13 cellular contexts compared by ENCODE assay signal in genomic region chr15:51752918-51753317, GRCh38. TPM values are rescaled to one million over a fixed set of nuclear protein-coding genes. Genes with fewer than 3 reads are reported as not detected.
A peak's percentile ranks its signal among the peaks of the same experiment; 100 is the strongest.
DNase-seq lines count a peak whose midpoint lies in the region; ATAC-seq and TF ChIP-seq lines count a peak whose summit lies in the region.
"Had no signal": no experiment of that assay in that cellular context is flagged by ENCODE, and none has a peak within 500 bp of the region (broad histone marks: within the 10 kb centered on the region; RNA-seq: fewer than 3 reads in every experiment).

No MANE protein-coding gene starts in this region.

- H3K4me3 Mint-ChIP-seq in activated CD4-positive, alpha-beta T cell treated with anti-CD3 and anti-CD28 coated beads, Interleukin-2, amount 10 ng/mL, durations not matched to agents 24 days and 14 days = peak overlapping the region; percentile 65
- H3K4me3 Mint-ChIP-seq in effector memory CD8-positive, alpha-beta T cell = peak overlapping the region; percentile 87 to 94

- H3K4me3 ChIP-seq in OCI-LY3 (ENCODE audit: low read length) (no peak overlapping the region), skeletal muscle satellite cell (ENCODE audit: low read length) (no peak overlapping the region)

- no peak for ATAC-seq in effector memory CD8-positive, alpha-beta T cell (replicated peaks)
- ATAC-seq in left colon = no peak
- ATAC-seq: heart left ventricle had no signal

- H3K9me3 ChIP-seq in OCI-LY3 (ENCODE audit: insufficient read depth, low read length) (no peaks in the 10 kb centered on the region), skeletal muscle satellite cell (replicated peaks; ENCODE audit: low read length) (no peaks in the 10 kb centered on the region)
- H3K9me3 ChIP-seq: heart left ventricle had no signal

- H3K9ac ChIP-seq in OCI-LY3 (ENCODE audit: low read length) (no peak overlapping the region), skeletal muscle satellite cell (ENCODE audit: low read depth, low read length) (no peak overlapping the region)

- H3K79me2 ChIP-seq in OCI-LY3 (ENCODE audit: low read length) = no peaks in the 10 kb centered on the region

- no peak overlapping the region for H3K27ac ChIP-seq in OCI-LY3 (ENCODE audit: low read length)

- DNase-seq in activated CD4-positive, alpha-beta T cell treated with anti-CD3 and anti-CD28 coated beads, Interleukin-2, amount 10 ng/mL, durations not matched to agents 24 days and 14 days = no peak
- no peak for DNase-seq in activated CD4-positive, alpha-beta T cell treated with anti-CD3 and anti-CD28 coated beads for 1 hour
- DNase-seq in effector memory CD8-positive, alpha-beta T cell = no peak
- DNase-seq in stimulated activated CD4-positive, alpha-beta T cell treated with anti-CD3 and anti-CD28 coated beads, Interleukin-4, amount 100 ng/mL, for 24 hours = no peak
- no peak for DNase-seq in left colon
- no peak for DNase-seq in effector CD8-positive, alpha-beta T cell (lab: John Stamatoyannopoulos, UW)
- DNase-seq: GOT3, heart left ventricle, IMR-90, NCI-H2107, small intestine had no signal

- intact Hi-C loops in activated CD4-positive, alpha-beta T cell treated with anti-CD3 and anti-CD28 coated beads, Interleukin-2, amount 10 ng/mL, durations not matched to agents 24 days and 14 days (cut with micrococcal nuclease) = loop anchor here (10.0 kb wide), 1 partner anchor 48 kb away; no protein-coding TSS in a partner anchor
- intact Hi-C loops in left colon (cut with DNase I, micrococcal nuclease) = no loop called here

- H3K27ac Mint-ChIP-seq in activated CD4-positive, alpha-beta T cell treated with anti-CD3 and anti-CD28 coated beads, Interleukin-2, amount 10 ng/mL, durations not matched to agents 24 days and 14 days = no peak overlapping the region
- no peak overlapping the region for H3K27ac Mint-ChIP-seq in effector memory CD8-positive, alpha-beta T cell

- H3K9me3 Mint-ChIP-seq in activated CD4-positive, alpha-beta T cell treated with anti-CD3 and anti-CD28 coated beads, Interleukin-2, amount 10 ng/mL, durations not matched to agents 24 days and 14 days = no peaks in the 10 kb centered on the region
- no peaks in the 10 kb centered on the region for H3K9me3 Mint-ChIP-seq in effector memory CD8-positive, alpha-beta T cell

- H3K4me2 ChIP-seq in OCI-LY3 (ENCODE audit: low read length) = peak overlapping the region; percentile 91; the same call in 1 of the 2 replicates
- peak overlapping the region; percentile 81 for H3K4me2 ChIP-seq in skeletal muscle satellite cell (ENCODE audit: low read length)

- H4K20me1 ChIP-seq in OCI-LY3 (ENCODE audit: insufficient read depth, low read length) = no peaks in the 10 kb centered on the region

- H3K4me1 ChIP-seq in OCI-LY3 (ENCODE audit: low read length) (peaks cover 32% of the 10 kb centered on the region), skeletal muscle satellite cell (ENCODE audit: control insufficient read depth, insufficient read depth, low read length) (peaks cover 11% of the 10 kb centered on the region)

- H3K27me3 ChIP-seq in OCI-LY3 (ENCODE audit: low read depth, low read length) (peaks cover 18% of the 10 kb centered on the region), skeletal muscle satellite cell (ENCODE audit: control insufficient read depth, insufficient read depth, low read length) (peaks cover 27% of the 10 kb centered on the region)
- H3K27me3 ChIP-seq: heart left ventricle had no signal

- no peak overlapping the region for H2AFZ ChIP-seq in OCI-LY3 (ENCODE audit: low read depth, low read length)

- H3K36me3 Mint-ChIP-seq in activated CD4-positive, alpha-beta T cell treated with anti-CD3 and anti-CD28 coated beads, Interleukin-2, amount 10 ng/mL, durations not matched to agents 24 days and 14 days (ENCODE audit: low read depth) = no peaks in the 10 kb centered on the region
- no peaks in the 10 kb centered on the region for H3K36me3 Mint-ChIP-seq in effector memory CD8-positive, alpha-beta T cell (ENCODE audit: insufficient read depth)

- H3K36me3 ChIP-seq in OCI-LY3 (replicated peaks; ENCODE audit: low read depth, low read length) (no peaks in the 10 kb centered on the region), skeletal muscle satellite cell (ENCODE audit: insufficient read depth, low read length) (no peaks in the 10 kb centered on the region)
- H3K36me3 ChIP-seq: heart left ventricle had no signal

- H3K4me1 Mint-ChIP-seq in activated CD4-positive, alpha-beta T cell treated with anti-CD3 and anti-CD28 coated beads, Interleukin-2, amount 10 ng/mL, durations not matched to agents 24 days and 14 days = peaks cover 16% of the 10 kb centered on the region
- H3K4me1 Mint-ChIP-seq in effector memory CD8-positive, alpha-beta T cell (ENCODE audit: low read depth in 2 of 2) = peaks cover 25 to 34% of the 10 kb centered on the region in 2 donors

- peaks cover 41% of the 10 kb centered on the region for H3K27me3 Mint-ChIP-seq in activated CD4-positive, alpha-beta T cell treated with anti-CD3 and anti-CD28 coated beads, Interleukin-2, amount 10 ng/mL, durations not matched to agents 24 days and 14 days
- no peaks in the 10 kb centered on the region for H3K27me3 Mint-ChIP-seq in effector memory CD8-positive, alpha-beta T cell

- no peak for TF ChIP-seq CTCF in OCI-LY3 (IDR thresholded peaks at IDR 0.05; ENCODE audit: low read depth, low read length)

RNA-seq across cellular contexts. Expression of gene TMOD2, which starts 1.5 kb away (rescaled TPM):
- 4.0 and 4.6 TPM in 2 replicates for total RNA-seq in activated CD4-positive, alpha-beta T cell treated with anti-CD3 and anti-CD28 coated beads, Interleukin-2, amount 10 ng/mL, durations not matched to agents 24 days and 14 days
- total RNA-seq in skeletal muscle satellite cell (2012; rRNA removed) = 6.8 and 8.4 TPM in 2 replicates
- total RNA-seq in left colon = 1 to 10 TPM; 3.0 to 7.5 TPM

RNA-seq across cellular contexts. Expression of gene LYSMD2, which starts 15.5 kb away (rescaled TPM):
- 15.4 and 15.5 TPM in 2 replicates for total RNA-seq in activated CD4-positive, alpha-beta T cell treated with anti-CD3 and anti-CD28 coated beads, Interleukin-2, amount 10 ng/mL, durations not matched to agents 24 days and 14 days
- total RNA-seq in skeletal muscle satellite cell (2012; rRNA removed) = 11.4 and 11.9 TPM in 2 replicates
- 1 to 10 TPM; 6.6 to 7.3 TPM for total RNA-seq in left colon
